8 cellular contexts compared by ENCODE assay signal in genomic region chr3:128617270-128617556, GRCh38. TPM values are rescaled to one million over a fixed set of nuclear protein-coding genes. Genes with fewer than 3 reads are reported as not detected.
DNase-seq lines count a peak whose midpoint lies in the region; ATAC-seq, FAIRE-seq and TF ChIP-seq lines count a peak whose summit lies in the region.

No MANE protein-coding gene starts in this region.

- no peak for TF ChIP-seq CTCF in GM23338 (conservative IDR thresholded peaks at IDR 0.05; ENCODE audit: low read depth in 2 of 2)
- TF ChIP-seq CTCF in WTC11 (IDR thresholded peaks at IDR 0.05) = no peak

- H3K27ac ChIP-seq in GM23338 (ENCODE audit: low read depth) (no peak overlapping the region), iPS DF 6.9 (ENCODE audit: low read length) (no peak overlapping the region)

- H3K4me1 Mint-ChIP-seq in GM23338 (peaks cover 13% of the 10 kb centered on the region), WTC11 (peaks cover 14% of the 10 kb centered on the region)
- peaks cover 34 to 37% of the 10 kb centered on the region in 2 donors for H3K4me1 Mint-ChIP-seq in stimulated activated naive B cell treated with anti-CD40 and anti-IgM and Interleukin-4, amounts not matched to agents 10 μg/mL and 1 μg/mL and 100 μg/mL, for 72 hours

- H3K9me3 Mint-ChIP-seq in GM23338 (no peaks in the 10 kb centered on the region), WTC11 (no peaks in the 10 kb centered on the region)
- H3K9me3 Mint-ChIP-seq in stimulated activated naive B cell treated with anti-CD40 and anti-IgM and Interleukin-4, amounts not matched to agents 10 μg/mL and 1 μg/mL and 100 μg/mL, for 72 hours = no peaks in the 10 kb centered on the region

- H3K4me3 ChIP-seq in GM23338 (peak overlapping the region; percentile 89), iPS DF 6.9 (ENCODE audit: low read length) (peak overlapping the region; percentile 15; the same call in 1 of the 2 replicates)

- DNase-seq in GM23338 (ENCODE audit: low spot score) (no peak), WTC11 (ENCODE audit: low spot score) (no peak), iPS DF 6.9 (ENCODE audit: low read depth, low spot score) (no peak), frontal cortex (ENCODE audit: low spot score in 2 of 2) (no peak), NCI-H1436 (lab: John Stamatoyannopoulos, UW) (no peak)
- DNase-seq in stimulated activated naive B cell treated with anti-CD40 and anti-IgM and Interleukin-4, amounts not matched to agents 10 μg/mL and 1 μg/mL and 100 μg/mL, for 72 hours = no peak

- peaks cover 11% of the 10 kb centered on the region for H3K36me3 ChIP-seq in GM23338 (ENCODE audit: insufficient read depth)
- H3K36me3 ChIP-seq in iPS DF 6.9 (ENCODE audit: control insufficient read depth, insufficient read depth, low read length) = peaks cover 15% of the 10 kb centered on the region; the same call in 1 of the 2 replicates

- no peaks in the 10 kb centered on the region for H3K9me2 ChIP-seq in GM23338 (ENCODE audit: insufficient read depth)

- H3K27me3 ChIP-seq in GM23338 (ENCODE audit: insufficient read depth) = no peaks in the 10 kb centered on the region
- H3K27me3 ChIP-seq in iPS DF 6.9 (ENCODE audit: control insufficient read depth, insufficient read depth, low read length) = no peaks in the 10 kb centered on the region

- H3K4me3 Mint-ChIP-seq in GM23338 (peak overlapping the region; percentile 97), WTC11 (peak overlapping the region; percentile 91)
- H3K4me3 Mint-ChIP-seq in stimulated activated naive B cell treated with anti-CD40 and anti-IgM and Interleukin-4, amounts not matched to agents 10 μg/mL and 1 μg/mL and 100 μg/mL, for 72 hours = peak overlapping the region; percentile 89 to 93

- H3K4me2 ChIP-seq in GM23338 = peak overlapping the region; percentile 95

- no CpG with 5 or more reads among the region's 9 CpGs for WGBS in iPS DF 6.9 (ENCODE audit: insufficient coverage, insufficient read length)

- CTCF ChIA-PET in WTC11 (lab: Charles Lee) = interaction anchor here (0.6 to 2.9 kb wide), 46 partner anchors 9 to 533 kb away, joined by 3 to 55 read pairs (median 4); partner anchors contain the start of genes CFAP92 and RAB7A

- no peak for FAIRE-seq in frontal cortex (lab: Jason Lieb, UNC)

- no peaks in the 10 kb centered on the region; the same call in none of the 2 replicates for H4K20me1 ChIP-seq in GM23338 (replicated peaks; ENCODE audit: insufficient read depth)

- H3K27ac Mint-ChIP-seq in GM23338 (no peak overlapping the region), WTC11 (no peak overlapping the region)
- H3K27ac Mint-ChIP-seq in stimulated activated naive B cell treated with anti-CD40 and anti-IgM and Interleukin-4, amounts not matched to agents 10 μg/mL and 1 μg/mL and 100 μg/mL, for 72 hours = peak overlapping the region; percentile 92

- no peak overlapping the region; the same call in 1 of the 2 replicates for H2AFZ ChIP-seq in GM23338

- H3K9me3 ChIP-seq in iPS DF 6.9 (ENCODE audit: control insufficient read depth, insufficient read depth, low read length) = no peaks in the 10 kb centered on the region

- H3K79me2 ChIP-seq in GM23338 (replicated peaks; ENCODE audit: insufficient read depth) = no peaks in the 10 kb centered on the region

- peaks cover 37% of the 10 kb centered on the region for H3K36me3 Mint-ChIP-seq in GM23338 (ENCODE audit: low read depth)
- peaks cover 29% of the 10 kb centered on the region for H3K36me3 Mint-ChIP-seq in WTC11
- peaks cover 37 to 50% of the 10 kb centered on the region in 2 donors for H3K36me3 Mint-ChIP-seq in stimulated activated naive B cell treated with anti-CD40 and anti-IgM and Interleukin-4, amounts not matched to agents 10 μg/mL and 1 μg/mL and 100 μg/mL, for 72 hours

- H3F3A ChIP-seq in GM23338 (replicated peaks; ENCODE audit: low read depth) = peaks cover 12% of the 10 kb centered on the region; the same call in 1 of the 2 replicates

- H3K27me3 Mint-ChIP-seq in GM23338 (ENCODE audit: insufficient read depth, low read depth, poor library complexity) (peaks cover 16% of the 10 kb centered on the region), WTC11 (ENCODE audit: low read depth) (no peaks in the 10 kb centered on the region)
- H3K27me3 Mint-ChIP-seq in stimulated activated naive B cell treated with anti-CD40 and anti-IgM and Interleukin-4, amounts not matched to agents 10 μg/mL and 1 μg/mL and 100 μg/mL, for 72 hours = no peaks in the 10 kb centered on the region

- POLR2A ChIA-PET in WTC11 (lab: Charles Lee) = interaction anchor here (0.6 to 1.5 kb wide), 2 partner anchors 63 to 275 kb away, joined by 4 to 5 read pairs; no protein-coding TSS in a partner anchor

- H3K4me1 ChIP-seq in GM23338 (ENCODE audit: insufficient read depth) = peaks cover 12% of the 10 kb centered on the region; the same call in 1 of the 2 replicates
- no peaks in the 10 kb centered on the region for H3K4me1 ChIP-seq in iPS DF 6.9 (ENCODE audit: control insufficient read depth, insufficient read depth, low read length)

- ATAC-seq in GM23338 (no peak), WTC11 (no peak), HG03095 (IDR thresholded peaks at IDR 0.05; ENCODE audit: unreplicated experiment) (no peak), HG03159 (IDR thresholded peaks at IDR 0.05; ENCODE audit: unreplicated experiment) (no peak)
- ATAC-seq in stimulated activated naive B cell treated with anti-CD40 and anti-IgM and Interleukin-4, amounts not matched to agents 10 μg/mL and 1 μg/mL and 100 μg/mL, for 72 hours (replicated peaks) = peak in 1 of 2 donors; percentile 42

TF ChIP-seq in GM23338, 12 proteins besides CTCF, POLR2A, EP300 and RAD21 (continues in another document):
- TF ChIP-seq ZNF114 (CRISPR knock-in tag; IDR thresholded peaks at IDR 0.05) = no peak
- no peak for TF ChIP-seq STAT1 (IDR thresholded peaks at IDR 0.05; ENCODE audit: unreplicated experiment)
- no peak for TF ChIP-seq EZH2phosphoT487 (IDR thresholded peaks at IDR 0.05; ENCODE audit: unreplicated experiment)
- no peak for TF ChIP-seq EZH2 (IDR thresholded peaks at IDR 0.05; ENCODE audit: low read depth, unreplicated experiment)

TF ChIP-seq in WTC11, 78 proteins besides CTCF, POLR2A, EP300 and RAD21:
- TF ChIP-seq SMAD3 (CRISPR knock-in tag; IDR thresholded peaks at IDR 0.05; ENCODE audit: borderline replicate concordance) (no peak), FOXP4 (CRISPR knock-in tag; IDR thresholded peaks at IDR 0.05) (0 out of 2 replicates have a peak, but pooled peaks have one; percentile 1)

RNA-seq across cellular contexts. Expression of gene RPN1, which starts 33.4 kb away (rescaled TPM):
- total RNA-seq in GM23338 (2014; rRNA removed; shearing (Covaris generic)) = 218 and 231 TPM in 2 replicates
- 108 and 111 TPM in 2 replicates for polyA plus RNA-seq in GM23338 (2016; fragmentation: Nextera tagmentation; extraction: Ambion mirVana)
- total RNA-seq in WTC11 (2021) (153 to 163 TPM (median 160 TPM) in 3 replicates), frontal cortex (246 TPM)
